In genomic region chr14:68355415-68355814, GRCh38 we compare ENCODE assay signal across 7 cellular contexts.
"Had no signal": no experiment of that assay in that cellular context is flagged by ENCODE, and none has a peak within 500 bp of the region (broad histone marks: within the 10 kb centered on the region; RNA-seq: fewer than 3 reads in every experiment).

No MANE protein-coding gene starts in this region.

- DNase-seq: GDM1, GF-D8 had no signal

- FAIRE-seq: G401.6, GM12891, GM12892, GM18507, GM19239 had no signal
